In the genomic region with DNA sequence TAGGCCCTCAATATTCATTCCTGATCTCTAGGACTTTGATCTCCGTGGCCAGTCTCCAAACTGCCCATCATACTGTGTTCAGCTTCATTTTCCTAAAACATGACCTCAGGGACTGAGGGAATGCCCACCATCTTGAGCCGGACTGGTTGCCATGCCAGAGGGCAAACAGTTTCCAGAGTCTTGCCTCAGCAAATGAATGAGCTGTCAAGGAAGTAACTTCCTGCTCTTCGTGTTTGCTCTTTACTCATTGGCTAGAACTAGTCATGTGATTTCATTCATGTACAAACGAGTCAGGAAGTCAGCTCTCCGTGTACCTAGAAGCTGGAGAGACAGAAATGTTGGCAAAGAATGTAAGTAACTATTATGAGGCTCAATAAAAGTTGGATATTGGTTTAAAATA, we compare ENCODE assay signal across 15 cellular contexts. TPM values are rescaled to one million over a fixed set of nuclear protein-coding genes. Genes with fewer than 3 reads are reported as not detected.
DNase-seq lines count a peak whose midpoint lies in the region; FAIRE-seq and TF ChIP-seq lines count a peak whose summit lies in the region.
"Had no signal": no experiment of that assay in that cellular context is flagged by ENCODE, and none has a peak within 500 bp of the region (broad histone marks: within the 10 kb centered on the region; RNA-seq: fewer than 3 reads in every experiment).

No MANE protein-coding gene starts in this region.

- H3K56ac ChIP-seq in H1 (replicated peaks; ENCODE audit: insufficient read length, low read depth, low read length): no peak overlapping the region

- no peaks in the 10 kb centered on the region for H3K79me1 ChIP-seq in H1 (ENCODE audit: low read depth, low read length)

- no peak for TF ChIP-seq RAD21 in H1 (IDR thresholded peaks at IDR 0.05 in 1 of 2, conservative IDR thresholded peaks at IDR 0.05 in 1 of 2; ENCODE audit: low read depth in 2 of 2, low read length in 2 of 2)

- H3K9me3 ChIP-seq in OCI-LY7 (ENCODE audit: low read length): peaks cover 7% of the 10 kb centered on the region; the same call in 1 of the 2 replicates
- peaks cover 0 to 3% of the 10 kb centered on the region in 2 experiments; a peak in 1 of 4 replicates for H3K9me3 ChIP-seq in H1 (ENCODE audit: insufficient read depth in 2 of 2, low read depth in 1 of 2, low read length in 1 of 2)
- no peaks in the 10 kb centered on the region for H3K9me3 ChIP-seq in smooth muscle cell (replicated peaks; ENCODE audit: low read depth)
- H3K9me3 ChIP-seq: mucosa of descending colon had no signal

- no peak overlapping the region for H2BK120ac ChIP-seq in H1 (replicated peaks; ENCODE audit: low read depth, low read length)

- H3K27me3 ChIP-seq in H1 (replicated peaks in 1 of 4; ENCODE audit: control insufficient read depth in 3 of 4, extremely low read depth in 1 of 4, insufficient read depth in 3 of 4, low read length in 3 of 4): no peaks in the 10 kb centered on the region
- H3K27me3 ChIP-seq in smooth muscle cell (ENCODE audit: low read depth): no peaks in the 10 kb centered on the region

- peak overlapping the region; percentile 50 for H3K4me3 ChIP-seq in OCI-LY7 (ENCODE audit: low read depth, low read length, poor library complexity, severe bottlenecking)
- H3K4me3 ChIP-seq in H1 (ENCODE audit: extremely low read depth in 1 of 4, insufficient read depth in 2 of 4, low read depth in 3 of 4, low read length in 4 of 4): no peak overlapping the region
- no peak overlapping the region for H3K4me3 ChIP-seq in smooth muscle cell
- H3K4me3 ChIP-seq: mucosa of descending colon had no signal

- H3K4me1 ChIP-seq in OCI-LY7 (ENCODE audit: insufficient read depth, low read length, poor library complexity, severe bottlenecking) (no peaks in the 10 kb centered on the region), H1 (replicated peaks in 1 of 4; ENCODE audit: control insufficient read depth in 3 of 4, insufficient read depth in 4 of 4, low read length in 3 of 4) (no peaks in the 10 kb centered on the region), smooth muscle cell (ENCODE audit: low read depth) (no peaks in the 10 kb centered on the region)

- CTCF ChIA-PET in OCI-LY7 (lab: Charles Lee; ENCODE audit: unreplicated experiment): no interaction called here
- CTCF ChIA-PET in H1 (lab: Charles Lee; ENCODE audit: partially characterized antibody): no interaction called here

- no peak overlapping the region for H3K4ac ChIP-seq in H1 (replicated peaks; ENCODE audit: insufficient read length, low read depth, low read length)

- H3K14ac ChIP-seq in H1 (ENCODE audit: insufficient read length): no peak overlapping the region

- H3K27ac ChIP-seq in OCI-LY7 (ENCODE audit: low read depth, low read length, poor library complexity, severe bottlenecking) (no peak overlapping the region), H1 (ENCODE audit: low read depth, low read length) (no peak overlapping the region), smooth muscle cell (ENCODE audit: low read depth) (no peak overlapping the region)

- H3K9me2 ChIP-seq in OCI-LY7 (ENCODE audit: insufficient read depth, low read length): no peaks in the 10 kb centered on the region

- no peak overlapping the region for H2AK5ac ChIP-seq in H1 (ENCODE audit: low read depth, low read length)

- no peak for TF ChIP-seq POLR2A in H1 (IDR thresholded peaks at IDR 0.05; ENCODE audit: control extremely low read depth in 1 of 2, low read depth in 2 of 2, low read length in 2 of 2)

- no peak for TF ChIP-seq EP300 in H1 (IDR thresholded peaks at IDR 0.05; ENCODE audit: borderline replicate concordance in 1 of 2, low read depth in 2 of 2, low read length in 2 of 2)

- no peak overlapping the region for H2BK15ac ChIP-seq in H1 (ENCODE audit: low read length)

- H3K36me3 ChIP-seq in OCI-LY7 (ENCODE audit: insufficient read depth, low read length) (no peaks in the 10 kb centered on the region), H1 (ENCODE audit: control insufficient read depth in 2 of 4, insufficient read depth in 4 of 4, low read length in 3 of 4) (no peaks in the 10 kb centered on the region), smooth muscle cell (ENCODE audit: low read depth) (no peaks in the 10 kb centered on the region)

- H3K4me2 ChIP-seq in OCI-LY7 (ENCODE audit: low read length) (peak overlapping the region; percentile 34; the same call in 1 of the 2 replicates), H1 (ENCODE audit: insufficient read depth in 1 of 2, low read depth in 2 of 2, low read length in 2 of 2) (no peak overlapping the region), smooth muscle cell (no peak overlapping the region)

- H3K79me2 ChIP-seq in OCI-LY7 (ENCODE audit: insufficient read depth, low read depth, low read length): no peaks in the 10 kb centered on the region
- H3K79me2 ChIP-seq in H1 (ENCODE audit: control insufficient read depth in 1 of 2, insufficient read depth in 2 of 2, low read length in 2 of 2): no peaks in the 10 kb centered on the region
- no peaks in the 10 kb centered on the region for H3K79me2 ChIP-seq in smooth muscle cell (ENCODE audit: low read depth)

- 91% methylated on average over 5 of the region's 5 CpGs; no CpG with 5 or more reads in 1 of the 2 experiments for WGBS in H1 (ENCODE audit: extremely low coverage in 1 of 2, insufficient coverage in 1 of 2, insufficient read length in 1 of 2, insufficient replicate concordance in 2 of 2, low coverage in 1 of 2, low lambda C conversion rate in 2 of 2, missing lambda C conversion rate in 1 of 2), 2 experiments
- WGBS in smooth muscle cell (ENCODE audit: low lambda C conversion rate): 86% methylated on average over 5 of the region's 5 CpGs

- no peak overlapping the region for H3K9ac ChIP-seq in H1 (replicated peaks in 1 of 4; ENCODE audit: extremely low read depth in 1 of 4, low read depth in 3 of 4, low read length in 3 of 4)
- H3K9ac ChIP-seq in smooth muscle cell (ENCODE audit: low read depth): no peak overlapping the region

- no peak overlapping the region for H4K8ac ChIP-seq in H1 (ENCODE audit: extremely low read depth, insufficient read depth, low read length)

- H2BK12ac ChIP-seq in H1 (ENCODE audit: low read depth, low read length): no peak overlapping the region

- TF ChIP-seq CTCF in OCI-LY7 (conservative IDR thresholded peaks at IDR 0.05; ENCODE audit: low read length) (no peak), H1 (IDR thresholded peaks at IDR 0.05; ENCODE audit: control extremely low read depth in 1 of 3, insufficient read depth in 1 of 3, low read depth in 1 of 3, low read length in 3 of 3) (no peak), smooth muscle cell (IDR thresholded peaks at IDR 0.05; ENCODE audit: borderline replicate concordance, insufficient read depth, poor library complexity, severe bottlenecking) (no peak)

- H4K5ac ChIP-seq in H1 (ENCODE audit: insufficient read length, low read depth, low read length): no peak overlapping the region

- FAIRE-seq in HTR-8/SVneo (lab: Jason Lieb, UNC) (peak; percentile 55), H1 (lab: Jason Lieb, UNC) (no peak)

- no peaks in the 10 kb centered on the region for H3K23me2 ChIP-seq in H1 (ENCODE audit: low read depth, low read length)

- no peak overlapping the region for H4K91ac ChIP-seq in H1 (replicated peaks; ENCODE audit: insufficient read length, low read length)

- no peak overlapping the region for H2BK20ac ChIP-seq in H1 (ENCODE audit: low read length)

- H3F3A ChIP-seq in smooth muscle cell (ENCODE audit: low read depth): no peaks in the 10 kb centered on the region

- no TSS peak for BruUV-seq in OCI-LY7 (replicated peaks; lab: Mats Ljungman, UMichigan)

- H2AFZ ChIP-seq in OCI-LY7 (ENCODE audit: low read length) (peak overlapping the region; percentile 97), H1 (ENCODE audit: low read length) (0 out of 2 replicates have a peak overlapping the region, but pooled peaks have one; percentile 24), smooth muscle cell (ENCODE audit: low read depth) (no peak overlapping the region)

- DNase-seq in EH (ENCODE audit: low read depth) (peak; percentile 23), HTR-8/SVneo (ENCODE audit: insufficient read length, low spot score) (peak; percentile 9), OCI-LY7 (ENCODE audit: low spot score) (peak; percentile 67), H1 (ENCODE audit: low read depth in 1 of 2, low spot score in 2 of 2) (no peak), smooth muscle cell (lab: John Stamatoyannopoulos, UW; ENCODE audit: unreplicated experiment) (no peak), dedifferentiated amniotic fluid mesenchymal stem cell (ENCODE audit: extremely low spot score) (no peak), ureter (ENCODE audit: low spot score) (no peak)
- no peak for DNase-seq in activated CD8-positive, alpha-beta memory T cell treated with anti-CD3 and anti-CD28 coated beads for 24 hours
- DNase-seq: activated CD4-positive, alpha-beta T cell treated with anti-CD3 and anti-CD28 coated beads, Interleukin-2, amount 10 ng/mL, durations not matched to agents 24 days and 14 days; activated gamma-delta T cell; mucosa of descending colon; NCI-H146; SHP77 treated with DMSO at 0.1 percent for 48 hours had no signal

- no peak overlapping the region for H3K18ac ChIP-seq in H1 (ENCODE audit: extremely low read depth, low read length)

- no peaks in the 10 kb centered on the region for H4K20me1 ChIP-seq in OCI-LY7 (ENCODE audit: insufficient read depth, low read length)
- H4K20me1 ChIP-seq in H1 (replicated peaks in 1 of 2; ENCODE audit: control insufficient read depth in 1 of 2, insufficient read depth in 2 of 2, low read length in 2 of 2): no peaks in the 10 kb centered on the region
- H4K20me1 ChIP-seq in smooth muscle cell (ENCODE audit: low read depth): no peaks in the 10 kb centered on the region

- POLR2A ChIA-PET in OCI-LY7 (lab: Charles Lee) (interaction anchor here (0.6 kb wide), 1 partner anchor 992 kb away, joined by 3 read pairs; no protein-coding TSS in a partner anchor), H1 (lab: Charles Lee; ENCODE audit: partially characterized antibody) (no interaction called here)

- H3K23ac ChIP-seq in H1 (ENCODE audit: insufficient read length): no peak overlapping the region

- intact Hi-C loops in OCI-LY7 (cut with micrococcal nuclease; ENCODE audit: unreplicated experiment): no loop called here

- no peak overlapping the region for H2BK5ac ChIP-seq in H1 (ENCODE audit: low read depth, low read length)

RNA-seq across cellular contexts. Expression of a gene that starts 50.2 kb away (rescaled TPM):
- not detected in 2 replicates for total RNA-seq in OCI-LY7 (2014; rRNA removed; shearing (Covaris generic))
- total RNA-seq in OCI-LY7 (2022): 0.67 and 0.72 TPM in 2 replicates
- not detected in 2 replicates for total RNA-seq in H1 (2021; fragmentation: NEBNext Ultra II Directional; extraction: Animal tissue kit (Norgen Biotek cat#: 25700))
- polyA plus RNA-seq in H1 (2011; rRNA removed): 0.02 TPM in 1 of 2 replicates, not detected in the other
- polyA plus RNA-seq in H1 (2011; cell fraction: cytosol; rRNA removed): not detected
- 0.20 TPM for polyA plus RNA-seq in H1 (2011; cell fraction: nucleus; rRNA removed)
- not detected in 4 replicates for polyA plus RNA-seq in H1 (2012, experiment 1 of 2)
- polyA plus RNA-seq in H1 (2012, experiment 2 of 2): not detected
- 0.02 TPM for polyA plus RNA-seq in H1 (2013, experiment 1 of 2)
- polyA plus RNA-seq in H1 (2013, experiment 2 of 2): not detected
- not detected in 2 replicates for polyA minus RNA-seq in H1 (2011; rRNA and poly(A)+ RNA removed)
- not detected for polyA minus RNA-seq in H1 (2011; cell fraction: cytosol; rRNA and poly(A)+ RNA removed)
- 0.20 TPM for polyA minus RNA-seq in H1 (2011; cell fraction: nucleus; rRNA and poly(A)+ RNA removed)
- total RNA-seq in smooth muscle cell: 0.45 TPM in 1 of 2 replicates, not detected in the other
- polyA plus RNA-seq in smooth muscle cell: 0.24 TPM in 1 of 2 replicates, not detected in the other
- total RNA-seq in ureter: 33.9 TPM
- total RNA-seq: activated CD4-positive, alpha-beta T cell treated with anti-CD3 and anti-CD28 coated beads, Interleukin-2, amount 10 ng/mL, durations not matched to agents 24 days and 14 days; epithelial cell of proximal tubule; renal cortical epithelial cell had no signal

Comparison
In these comparisons a context has a peak if more than half of its experiments do, and no peak if none do; other contexts are left out.
1. DNase-seq: peak in EH (single experiment), HTR-8/SVneo (single experiment) and OCI-LY7 (single experiment); none in H1 (0 of 2), smooth muscle cell (single experiment), dedifferentiated amniotic fluid mesenchymal stem cell (single experiment), activated CD8-positive, alpha-beta memory T cell treated with anti-CD3 and anti-CD28 coated beads for 24 hours (single experiment) and ureter (single experiment).
2. RNA of a gene that starts 50.2 kb away (total RNA-seq): 33.9 TPM in ureter (single experiment); 0.67 to 0.72 TPM in OCI-LY7, 0.45 TPM in smooth muscle cell and not detected in H1; every median in the first group is over 10 times any median in the second.